ENCODE assay signal across 1 cellular context in the genomic region with DNA sequence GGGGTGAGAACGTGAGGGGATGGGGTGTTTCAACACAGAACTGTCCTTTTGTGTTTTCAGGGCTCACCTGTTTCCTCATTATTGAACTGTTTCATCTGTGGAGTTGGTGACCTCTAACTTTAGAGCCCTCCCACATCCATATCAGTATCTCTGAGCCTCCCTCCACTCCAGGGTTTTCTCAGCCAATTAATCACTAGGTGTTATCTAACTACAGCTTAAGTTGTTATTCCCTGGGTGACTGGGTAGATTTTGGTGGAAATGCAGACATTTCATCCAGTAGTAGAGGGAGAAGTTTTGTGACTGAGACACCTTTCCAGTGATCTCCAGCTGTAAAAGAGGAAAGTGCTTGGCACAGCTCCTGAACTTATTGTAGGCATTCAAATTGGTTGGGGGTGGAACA.
TF ChIP-seq lines count a peak whose summit lies in the region.

No MANE protein-coding gene starts in this region.

TF ChIP-seq in K562, 482 proteins besides CTCF, POLR2A, EP300 and RAD21 (continues in another document):
- TF ChIP-seq, protein P1, sequence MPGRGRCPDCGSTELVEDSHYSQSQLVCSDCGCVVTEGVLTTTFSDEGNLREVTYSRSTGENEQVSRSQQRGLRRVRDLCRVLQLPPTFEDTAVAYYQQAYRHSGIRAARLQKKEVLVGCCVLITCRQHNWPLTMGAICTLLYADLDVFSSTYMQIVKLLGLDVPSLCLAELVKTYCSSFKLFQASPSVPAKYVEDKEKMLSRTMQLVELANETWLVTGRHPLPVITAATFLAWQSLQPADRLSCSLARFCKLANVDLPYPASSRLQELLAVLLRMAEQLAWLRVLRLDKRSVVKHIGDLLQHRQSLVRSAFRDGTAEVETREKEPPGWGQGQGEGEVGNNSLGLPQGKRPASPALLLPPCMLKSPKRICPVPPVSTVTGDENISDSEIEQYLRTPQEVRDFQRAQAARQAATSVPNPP (IDR thresholded peaks at IDR 0.05; ENCODE audit: borderline replicate concordance, insufficient read depth, insufficient read length) = no peak
- TF ChIP-seq ARID1B (IDR thresholded peaks at IDR 0.05) = 0 out of 2 replicates have a peak, but pooled peaks have one; percentile 11
- TF ChIP-seq ZNF324 (CRISPR knock-in tag; IDR thresholded peaks at IDR 0.05) = no peak
- TF ChIP-seq ZNF507 (tag; conservative IDR thresholded peaks at IDR 0.05) = no peak
- TF ChIP-seq JUND (IDR thresholded peaks at IDR 0.05; ENCODE audit: borderline replicate concordance, low read depth, low read length) = no peak
- 0 out of 3 replicates have a peak, but pooled peaks have one; percentile 25 for TF ChIP-seq JUND (tag; IDR thresholded peaks at IDR 0.05; ENCODE audit: borderline replicate concordance, low read depth, low read length)
- no peak for TF ChIP-seq CBX8 (IDR thresholded peaks at IDR 0.05; ENCODE audit: borderline replicate concordance, extremely low read depth, low read depth, low read length, poor library complexity, severe bottlenecking)
- no peak for TF ChIP-seq TARDBP (IDR thresholded peaks at IDR 0.05)
- TF ChIP-seq TEAD4 (IDR thresholded peaks at IDR 0.05; ENCODE audit: low read length) = 0 out of 2 replicates have a peak, but pooled peaks have one; percentile 26
- no peak for TF ChIP-seq TEAD4 (CRISPR knock-in tag; IDR thresholded peaks at IDR 0.05; ENCODE audit: borderline replicate concordance)
- TF ChIP-seq, protein P2, sequence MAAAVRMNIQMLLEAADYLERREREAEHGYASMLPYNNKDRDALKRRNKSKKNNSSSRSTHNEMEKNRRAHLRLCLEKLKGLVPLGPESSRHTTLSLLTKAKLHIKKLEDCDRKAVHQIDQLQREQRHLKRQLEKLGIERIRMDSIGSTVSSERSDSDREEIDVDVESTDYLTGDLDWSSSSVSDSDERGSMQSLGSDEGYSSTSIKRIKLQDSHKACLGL (CRISPR knock-in tag; IDR thresholded peaks at IDR 0.05; ENCODE audit: borderline replicate concordance, poor library complexity, severe bottlenecking) = no peak
- TF ChIP-seq, protein P3, sequence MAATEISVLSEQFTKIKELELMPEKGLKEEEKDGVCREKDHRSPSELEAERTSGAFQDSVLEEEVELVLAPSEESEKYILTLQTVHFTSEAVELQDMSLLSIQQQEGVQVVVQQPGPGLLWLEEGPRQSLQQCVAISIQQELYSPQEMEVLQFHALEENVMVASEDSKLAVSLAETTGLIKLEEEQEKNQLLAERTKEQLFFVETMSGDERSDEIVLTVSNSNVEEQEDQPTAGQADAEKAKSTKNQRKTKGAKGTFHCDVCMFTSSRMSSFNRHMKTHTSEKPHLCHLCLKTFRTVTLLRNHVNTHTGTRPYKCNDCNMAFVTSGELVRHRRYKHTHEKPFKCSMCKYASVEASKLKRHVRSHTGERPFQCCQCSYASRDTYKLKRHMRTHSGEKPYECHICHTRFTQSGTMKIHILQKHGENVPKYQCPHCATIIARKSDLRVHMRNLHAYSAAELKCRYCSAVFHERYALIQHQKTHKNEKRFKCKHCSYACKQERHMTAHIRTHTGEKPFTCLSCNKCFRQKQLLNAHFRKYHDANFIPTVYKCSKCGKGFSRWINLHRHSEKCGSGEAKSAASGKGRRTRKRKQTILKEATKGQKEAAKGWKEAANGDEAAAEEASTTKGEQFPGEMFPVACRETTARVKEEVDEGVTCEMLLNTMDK (IDR thresholded peaks at IDR 0.05; ENCODE audit: borderline replicate concordance, insufficient read depth, low read depth, low read length, poor library complexity, severe bottlenecking) = no peak
- no peak for TF ChIP-seq NCOA4 (IDR thresholded peaks at IDR 0.05; ENCODE audit: partially characterized antibody)
- peak; percentile 67 for TF ChIP-seq MEIS2 (IDR thresholded peaks at IDR 0.05; ENCODE audit: partially characterized antibody)
- no peak for TF ChIP-seq CHD1 (IDR thresholded peaks at IDR 0.05; ENCODE audit: low read length)
- TF ChIP-seq, protein P4, sequence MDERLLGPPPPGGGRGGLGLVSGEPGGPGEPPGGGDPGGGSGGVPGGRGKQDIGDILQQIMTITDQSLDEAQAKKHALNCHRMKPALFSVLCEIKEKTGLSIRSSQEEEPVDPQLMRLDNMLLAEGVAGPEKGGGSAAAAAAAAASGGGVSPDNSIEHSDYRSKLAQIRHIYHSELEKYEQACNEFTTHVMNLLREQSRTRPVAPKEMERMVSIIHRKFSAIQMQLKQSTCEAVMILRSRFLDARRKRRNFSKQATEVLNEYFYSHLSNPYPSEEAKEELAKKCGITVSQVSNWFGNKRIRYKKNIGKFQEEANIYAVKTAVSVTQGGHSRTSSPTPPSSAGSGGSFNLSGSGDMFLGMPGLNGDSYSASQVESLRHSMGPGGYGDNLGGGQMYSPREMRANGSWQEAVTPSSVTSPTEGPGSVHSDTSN (CRISPR knock-in tag; IDR thresholded peaks at IDR 0.05; ENCODE audit: low read depth) = no peak
- TF ChIP-seq, protein P4 (tag; conservative IDR thresholded peaks at IDR 0.05; ENCODE audit: low read depth) = peak; percentile 67
- no peak for TF ChIP-seq KLF6 (CRISPR knock-in tag; IDR thresholded peaks at IDR 0.05; ENCODE audit: borderline replicate concordance)
- TF ChIP-seq PTRF (tag; IDR thresholded peaks at IDR 0.05) = no peak
- no peak for TF ChIP-seq ZNF174 (CRISPR knock-in tag; IDR thresholded peaks at IDR 0.05)
- TF ChIP-seq ARNT (IDR thresholded peaks at IDR 0.05) = no peak
- no peak for TF ChIP-seq ERF (CRISPR knock-in tag; IDR thresholded peaks at IDR 0.05)
- no peak for TF ChIP-seq SMARCC2 (IDR thresholded peaks at IDR 0.05; ENCODE audit: low read depth)
- no peak for TF ChIP-seq SREBF2 (CRISPR knock-in tag; IDR thresholded peaks at IDR 0.05)
- no peak for TF ChIP-seq NR2C2 (CRISPR knock-in tag; IDR thresholded peaks at IDR 0.05)
- TF ChIP-seq NR2C2 (tag; IDR thresholded peaks at IDR 0.05) = 0 out of 2 replicates have a peak, but pooled peaks have one; percentile 24
- TF ChIP-seq, protein P5, sequence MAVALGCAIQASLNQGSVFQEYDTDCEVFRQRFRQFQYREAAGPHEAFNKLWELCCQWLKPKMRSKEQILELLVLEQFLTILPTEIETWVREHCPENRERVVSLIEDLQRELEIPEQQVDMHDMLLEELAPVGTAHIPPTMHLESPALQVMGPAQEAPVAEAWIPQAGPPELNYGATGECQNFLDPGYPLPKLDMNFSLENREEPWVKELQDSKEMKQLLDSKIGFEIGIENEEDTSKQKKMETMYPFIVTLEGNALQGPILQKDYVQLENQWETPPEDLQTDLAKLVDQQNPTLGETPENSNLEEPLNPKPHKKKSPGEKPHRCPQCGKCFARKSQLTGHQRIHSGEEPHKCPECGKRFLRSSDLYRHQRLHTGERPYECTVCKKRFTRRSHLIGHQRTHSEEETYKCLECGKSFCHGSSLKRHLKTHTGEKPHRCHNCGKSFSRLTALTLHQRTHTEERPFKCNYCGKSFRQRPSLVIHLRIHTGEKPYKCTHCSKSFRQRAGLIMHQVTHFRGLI (CRISPR knock-in tag; IDR thresholded peaks at IDR 0.05) = no peak
- TF ChIP-seq CBFA2T3 (IDR thresholded peaks at IDR 0.05) = peak; percentile 36
- TF ChIP-seq, protein P6, sequence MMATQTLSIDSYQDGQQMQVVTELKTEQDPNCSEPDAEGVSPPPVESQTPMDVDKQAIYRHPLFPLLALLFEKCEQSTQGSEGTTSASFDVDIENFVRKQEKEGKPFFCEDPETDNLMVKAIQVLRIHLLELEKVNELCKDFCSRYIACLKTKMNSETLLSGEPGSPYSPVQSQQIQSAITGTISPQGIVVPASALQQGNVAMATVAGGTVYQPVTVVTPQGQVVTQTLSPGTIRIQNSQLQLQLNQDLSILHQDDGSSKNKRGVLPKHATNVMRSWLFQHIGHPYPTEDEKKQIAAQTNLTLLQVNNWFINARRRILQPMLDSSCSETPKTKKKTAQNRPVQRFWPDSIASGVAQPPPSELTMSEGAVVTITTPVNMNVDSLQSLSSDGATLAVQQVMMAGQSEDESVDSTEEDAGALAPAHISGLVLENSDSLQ (IDR thresholded peaks at IDR 0.05) = peak; percentile 41; the same call in 1 of the 2 replicates
- no peak for TF ChIP-seq NR2F6 (CRISPR knock-in tag; IDR thresholded peaks at IDR 0.05)
- TF ChIP-seq GATAD2B (IDR thresholded peaks at IDR 0.05; ENCODE audit: borderline replicate concordance) = no peak
- TF ChIP-seq NFE2 (IDR thresholded peaks at IDR 0.05; ENCODE audit: low read depth) = peak; percentile 35; the same call in 1 of the 2 replicates
- TF ChIP-seq, protein P7, sequence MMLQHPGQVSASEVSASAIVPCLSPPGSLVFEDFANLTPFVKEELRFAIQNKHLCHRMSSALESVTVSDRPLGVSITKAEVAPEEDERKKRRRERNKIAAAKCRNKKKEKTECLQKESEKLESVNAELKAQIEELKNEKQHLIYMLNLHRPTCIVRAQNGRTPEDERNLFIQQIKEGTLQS (IDR thresholded peaks at IDR 0.05) = no peak
- TF ChIP-seq, protein P7 (CRISPR knock-in tag; conservative IDR thresholded peaks at IDR 0.05) = no peak
- no peak for TF ChIP-seq ZNF695 (CRISPR knock-in tag; IDR thresholded peaks at IDR 0.05)
- no peak for TF ChIP-seq NELFE (IDR thresholded peaks at IDR 0.05; ENCODE audit: insufficient read depth, insufficient read length)
- TF ChIP-seq, protein P8, sequence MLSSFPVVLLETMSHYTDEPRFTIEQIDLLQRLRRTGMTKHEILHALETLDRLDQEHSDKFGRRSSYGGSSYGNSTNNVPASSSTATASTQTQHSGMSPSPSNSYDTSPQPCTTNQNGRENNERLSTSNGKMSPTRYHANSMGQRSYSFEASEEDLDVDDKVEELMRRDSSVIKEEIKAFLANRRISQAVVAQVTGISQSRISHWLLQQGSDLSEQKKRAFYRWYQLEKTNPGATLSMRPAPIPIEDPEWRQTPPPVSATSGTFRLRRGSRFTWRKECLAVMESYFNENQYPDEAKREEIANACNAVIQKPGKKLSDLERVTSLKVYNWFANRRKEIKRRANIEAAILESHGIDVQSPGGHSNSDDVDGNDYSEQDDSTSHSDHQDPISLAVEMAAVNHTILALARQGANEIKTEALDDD (IDR thresholded peaks at IDR 0.05) = peak; percentile 70
- TF ChIP-seq ZC3H8 (IDR thresholded peaks at IDR 0.05) = no peak
- TF ChIP-seq, protein P9, sequence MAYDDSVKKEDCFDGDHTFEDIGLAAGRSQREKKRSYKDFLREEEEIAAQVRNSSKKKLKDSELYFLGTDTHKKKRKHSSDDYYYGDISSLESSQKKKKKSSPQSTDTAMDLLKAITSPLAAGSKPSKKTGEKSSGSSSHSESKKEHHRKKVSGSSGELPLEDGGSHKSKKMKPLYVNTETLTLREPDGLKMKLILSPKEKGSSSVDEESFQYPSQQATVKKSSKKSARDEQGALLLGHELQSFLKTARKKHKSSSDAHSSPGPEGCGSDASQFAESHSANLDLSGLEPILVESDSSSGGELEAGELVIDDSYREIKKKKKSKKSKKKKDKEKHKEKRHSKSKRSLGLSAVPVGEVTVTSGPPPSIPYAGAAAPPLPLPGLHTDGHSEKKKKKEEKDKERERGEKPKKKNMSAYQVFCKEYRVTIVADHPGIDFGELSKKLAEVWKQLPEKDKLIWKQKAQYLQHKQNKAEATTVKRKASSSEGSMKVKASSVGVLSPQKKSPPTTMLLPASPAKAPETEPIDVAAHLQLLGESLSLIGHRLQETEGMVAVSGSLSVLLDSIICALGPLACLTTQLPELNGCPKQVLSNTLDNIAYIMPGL (CRISPR knock-in tag; IDR thresholded peaks at IDR 0.05) = no peak
- TF ChIP-seq NFXL1 (CRISPR knock-in tag; IDR thresholded peaks at IDR 0.05) = no peak
- no peak for TF ChIP-seq ZNF766 (CRISPR knock-in tag; conservative IDR thresholded peaks at IDR 0.05)
- TF ChIP-seq FOXJ2 (tag; IDR thresholded peaks at IDR 0.05) = no peak
- no peak for TF ChIP-seq HNRNPL (IDR thresholded peaks at IDR 0.05; ENCODE audit: low read depth, low read length)
- 0 out of 2 replicates have a peak, but pooled peaks have one; percentile 16 for TF ChIP-seq DPF2 (IDR thresholded peaks at IDR 0.05)
- TF ChIP-seq HEY1 (CRISPR knock-in tag; IDR thresholded peaks at IDR 0.05; ENCODE audit: borderline replicate concordance) = no peak
- TF ChIP-seq, protein P10, sequence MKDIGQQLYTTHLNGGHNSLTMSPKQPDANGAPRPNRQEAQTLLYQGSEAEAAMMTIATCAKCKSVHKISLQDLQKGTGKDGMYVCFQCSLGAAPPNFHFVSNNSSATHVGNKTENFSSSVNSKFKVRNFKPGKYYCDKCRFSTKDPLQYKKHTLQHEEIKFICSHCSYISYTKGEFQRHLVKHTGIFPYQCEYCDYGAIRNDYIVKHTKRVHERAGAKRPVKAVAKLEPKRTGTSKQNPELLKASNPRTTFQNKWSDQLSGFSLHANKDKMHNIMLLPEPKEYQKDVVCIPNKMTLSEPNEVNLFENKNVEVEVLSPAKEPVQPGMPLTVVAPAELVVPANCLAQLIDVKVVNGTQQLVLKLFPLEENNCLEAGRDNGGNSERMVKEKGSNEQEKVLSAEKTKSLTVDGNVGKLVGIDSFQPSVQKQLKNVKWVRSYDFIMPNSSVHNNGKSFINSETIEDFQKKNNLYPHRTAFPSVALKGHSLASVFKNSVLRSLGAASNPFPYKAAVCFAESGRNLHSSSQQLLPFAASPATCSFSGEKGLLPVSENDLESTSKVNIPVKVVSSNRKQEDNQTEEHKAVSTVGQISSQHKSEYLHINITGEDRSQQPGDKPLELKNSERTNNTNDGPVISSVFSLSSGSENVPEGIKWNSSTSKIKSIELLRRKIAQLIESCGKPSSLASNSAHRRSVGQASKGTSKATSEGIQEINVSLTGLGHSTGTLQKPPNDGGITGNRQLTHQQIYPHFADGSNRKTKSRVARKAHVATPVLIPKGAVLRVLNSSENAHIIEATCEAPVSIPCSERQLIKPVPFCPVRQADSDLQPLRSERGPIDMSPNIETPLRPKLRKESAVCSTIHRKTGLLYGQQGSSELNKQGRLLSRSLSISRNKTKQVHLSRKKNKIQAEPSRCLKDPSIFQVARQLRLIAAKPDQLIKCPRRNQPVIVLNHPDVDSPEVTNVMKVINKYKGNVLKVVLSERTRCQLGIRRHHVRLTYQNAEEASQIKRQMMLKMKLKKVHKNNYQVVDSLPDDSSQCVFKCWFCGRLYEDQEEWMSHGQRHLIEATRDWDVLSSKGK (CRISPR knock-in tag; IDR thresholded peaks at IDR 0.05) = no peak
- no peak for TF ChIP-seq NUFIP1 (IDR thresholded peaks at IDR 0.05; ENCODE audit: partially characterized antibody)
